Comparison of ENCODE assay signal across 7 cellular contexts in the genomic region with DNA sequence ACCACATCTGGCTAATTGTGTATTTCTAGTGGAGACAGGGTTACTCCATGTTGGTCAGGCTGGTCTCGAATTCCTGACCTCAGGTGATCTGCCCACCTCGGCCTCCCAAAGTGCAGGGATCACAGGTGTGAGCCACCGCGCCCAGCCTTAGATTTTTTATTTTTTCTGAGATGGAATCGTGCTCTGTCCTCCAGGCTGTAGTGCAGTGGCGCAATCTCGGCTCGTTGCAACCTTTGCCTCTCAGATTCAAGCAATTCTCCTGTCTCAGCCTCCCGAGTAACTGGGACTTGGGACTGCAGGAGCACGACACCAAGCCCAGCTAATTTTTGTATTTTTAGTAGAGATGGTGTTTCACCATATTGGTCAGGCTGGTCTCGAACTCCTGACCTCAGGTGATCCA. TPM values are rescaled to one million over a fixed set of nuclear protein-coding genes. Genes with fewer than 3 reads are reported as not detected.
A peak's percentile ranks its signal among the peaks of the same experiment; 100 is the strongest.
DNase-seq lines count a peak whose midpoint lies in the region; ATAC-seq and TF ChIP-seq lines count a peak whose summit lies in the region.
"Not testable (repeated sequence)": the region's sequence is repeated elsewhere in the genome, so short reads cannot be mapped to it uniquely, and the experiment has no call there.

No MANE protein-coding gene starts in this region.

- H2BK20ac ChIP-seq in IMR-90 (ENCODE audit: low read depth, low read length) = peak overlapping the region; percentile 97

- H2BK5ac ChIP-seq in IMR-90 (ENCODE audit: low read depth, low read length, poor library complexity, severe bottlenecking) = peak overlapping the region; percentile 97

- H3K9me1 ChIP-seq in IMR-90 (ENCODE audit: insufficient read depth, low read length) = peaks cover 12% of the 10 kb centered on the region

- not testable (repeated sequence) for TF ChIP-seq EP300 in gastroesophageal sphincter (IDR thresholded peaks at IDR 0.05)

- WGBS in IMR-90 (ENCODE audit: extremely low coverage in 2 of 2, insufficient read length in 1 of 2), 2 experiments = 82% methylated on average over 2 of the region's 11 CpGs; no CpG with 5 or more reads in 1 of the 2 experiments
- 75 to 82% methylated on average over 11 of the region's 11 CpGs for WGBS in body of pancreas, 2 donors
- 67% methylated on average over 7 of the region's 11 CpGs; no CpG with 5 or more reads in 1 of the 2 donors for WGBS in gastroesophageal sphincter (ENCODE audit: low coverage in 1 of 2), 2 donors

- H3K4me3 ChIP-seq in IMR-90 (ENCODE audit: insufficient read depth, low read depth, low read length); body of pancreas; gastroesophageal sphincter; lower lobe of right lung; osteoblast (ENCODE audit: insufficient read depth, low read length); thoracic aorta; uterus: not testable (repeated sequence)

- H4K91ac ChIP-seq in IMR-90 (ENCODE audit: insufficient read depth, low read depth, low read length) = peak overlapping the region; percentile 91; the same call in 1 of the 2 replicates

- not testable (repeated sequence) for H3K79me1 ChIP-seq in IMR-90 (ENCODE audit: low read depth in 1 of 2, low read length in 2 of 2)

- H2AFZ ChIP-seq in IMR-90 (replicated peaks; ENCODE audit: low read length, poor library complexity); osteoblast (ENCODE audit: low read length): not testable (repeated sequence)

- intact Hi-C loops in IMR-90 (cut with micrococcal nuclease); body of pancreas (cut with DNase I); lower lobe of right lung (cut with DNase I); uterus (cut with DNase I; ENCODE audit: low total_unique reads): not testable (repeated sequence)

- not testable (repeated sequence) for H3K56ac ChIP-seq in IMR-90 (ENCODE audit: extremely low read depth, insufficient read depth, low read length)

- dilution Hi-C loops in IMR-90 (cut with HindIII; ENCODE audit: low sequenced_read_pairs, unreplicated experiment) = not testable (repeated sequence)

- H3K9ac ChIP-seq in IMR-90 (ENCODE audit: low read depth, low read length) = not testable (repeated sequence)

- not testable (repeated sequence) for H3K14ac ChIP-seq in IMR-90 (replicated peaks; ENCODE audit: low read depth, low read length)

- H2BK120ac ChIP-seq in IMR-90 (ENCODE audit: low read depth, low read length) = peak overlapping the region; percentile 83; the same call in 1 of the 2 replicates

- not testable (repeated sequence) for DNase-seq in IMR-90; body of pancreas; osteoblast (ENCODE audit: insufficient read length, low spot score, missing footprints); thoracic aorta (ENCODE audit: low spot score); uterus
- DNase-seq in lower lobe of right lung = peak; percentile 55

- H3K9me3 ChIP-seq in IMR-90 (ENCODE audit: control insufficient read depth, insufficient read depth, low read length); body of pancreas; gastroesophageal sphincter; lower lobe of right lung; osteoblast (ENCODE audit: low read depth, low read length); thoracic aorta; uterus: not testable (repeated sequence)

- peak overlapping the region; percentile 100 for H4K5ac ChIP-seq in IMR-90 (ENCODE audit: low read depth, low read length)

- not testable (repeated sequence) for TF ChIP-seq POLR2A in IMR-90 (IDR thresholded peaks at IDR 0.05; ENCODE audit: low read depth, low read length); body of pancreas (IDR thresholded peaks at IDR 0.05); gastroesophageal sphincter (IDR thresholded peaks at IDR 0.05); uterus (IDR thresholded peaks at IDR 0.05)

- H3K27ac ChIP-seq in IMR-90 (ENCODE audit: insufficient read depth, low read length) (peak overlapping the region; percentile 76; the same call in 1 of the 2 replicates), body of pancreas (peak overlapping the region in 3 of 4 donors; percentile 12 to 45 (median 37)), gastroesophageal sphincter (peak overlapping the region in 3 of 4 donors; percentile 35 to 63 (median 46)), lower lobe of right lung (peak overlapping the region; percentile 77), osteoblast (ENCODE audit: low read depth, low read length) (peak overlapping the region; percentile 80), thoracic aorta (peak overlapping the region; percentile 77 to 90), uterus (peak overlapping the region; percentile 52 to 58)

- H4K20me1 ChIP-seq in IMR-90 (ENCODE audit: insufficient read depth, low read length); osteoblast (ENCODE audit: insufficient read depth, low read length): not testable (repeated sequence)

- H3K4ac ChIP-seq in IMR-90 (ENCODE audit: low read depth, low read length) = peak overlapping the region; percentile 83; the same call in 1 of the 2 replicates

- TF ChIP-seq CTCF in IMR-90 (conservative IDR thresholded peaks at IDR 0.05; ENCODE audit: low read depth, low read length); body of pancreas (IDR thresholded peaks at IDR 0.05); gastroesophageal sphincter (IDR thresholded peaks at IDR 0.05); lower lobe of right lung (IDR thresholded peaks at IDR 0.05); osteoblast (IDR thresholded peaks at IDR 0.05; ENCODE audit: extremely low read depth, low read depth, low read length); thoracic aorta (IDR thresholded peaks at IDR 0.05); uterus (IDR thresholded peaks at IDR 0.05): not testable (repeated sequence)

- BruUV-seq in IMR-90 (replicated peaks; lab: Mats Ljungman, UMichigan) = not testable (repeated sequence)

- peak overlapping the region; percentile 99 for H3K18ac ChIP-seq in IMR-90 (ENCODE audit: low read depth, low read length)

- H2AK9ac ChIP-seq in IMR-90 (replicated peaks; ENCODE audit: low read depth, low read length, poor library complexity) = not testable (repeated sequence)

- H3K36me3 ChIP-seq in IMR-90 (ENCODE audit: control insufficient read depth, insufficient read depth, low read length); body of pancreas (replicated peaks in 1 of 2; ENCODE audit: insufficient read depth in 1 of 2, low read depth in 2 of 2); gastroesophageal sphincter; lower lobe of right lung; osteoblast (ENCODE audit: insufficient read depth, low read length); thoracic aorta; uterus: not testable (repeated sequence)

- CTCF ChIA-PET in IMR-90 (lab: Yijun Ruan, JAX) = interaction anchor here (0.8 kb wide), 1 partner anchor 57 kb away, joined by 3 read pairs; no protein-coding TSS in a partner anchor

- not testable (repeated sequence) for ATAC-seq in IMR-90 (ENCODE audit: low read depth); body of pancreas; gastroesophageal sphincter; lower lobe of right lung; thoracic aorta (ENCODE audit: insufficient number of reproducible peaks, low FRiP score, low read depth)

- in situ Hi-C loops in IMR-90 (cut with MboI; ENCODE audit: low sequenced_read_pairs) = not testable (repeated sequence)

- H2BK15ac ChIP-seq in IMR-90 (ENCODE audit: low read depth, low read length) = peak overlapping the region; percentile 95; the same call in 1 of the 3 replicates

- peak overlapping the region; percentile 3 to 89; a peak in 2 of 4 replicates for H4K8ac ChIP-seq in IMR-90 (ENCODE audit: low read depth in 2 of 2, low read length in 2 of 2)

- not testable (repeated sequence) for TF ChIP-seq RAD21 in IMR-90 (IDR thresholded peaks at IDR 0.05; ENCODE audit: low read length)

- H3K4me1 ChIP-seq in IMR-90 (ENCODE audit: control insufficient read depth, insufficient read depth, low read length) (peaks cover 13% of the 10 kb centered on the region), gastroesophageal sphincter (peaks cover 0 to 11% (median 0%) of the 10 kb centered on the region in 3 donors), lower lobe of right lung (peaks cover 44% of the 10 kb centered on the region), osteoblast (ENCODE audit: insufficient read depth, low read length) (peaks cover 33% of the 10 kb centered on the region), thoracic aorta (ENCODE audit: control insufficient read depth in 1 of 2, low read depth in 2 of 2) (peaks cover 32 to 38% of the 10 kb centered on the region in 2 donors)
- not testable (repeated sequence) for H3K4me1 ChIP-seq in body of pancreas, uterus

- H3K27me3 ChIP-seq in IMR-90 (ENCODE audit: control insufficient read depth, insufficient read depth, low read length); body of pancreas; gastroesophageal sphincter; lower lobe of right lung (ENCODE audit: low read depth); osteoblast (ENCODE audit: insufficient read depth, low read length); thoracic aorta (replicated peaks; ENCODE audit: insufficient read depth); uterus: not testable (repeated sequence)

- not testable (repeated sequence) for H3K79me2 ChIP-seq in osteoblast (ENCODE audit: insufficient read depth, low read length)

- H3K4me2 ChIP-seq in IMR-90 (ENCODE audit: low read depth, low read length); osteoblast (ENCODE audit: insufficient read depth, low read length): not testable (repeated sequence)

- H3K23ac ChIP-seq in IMR-90 (ENCODE audit: low read depth, low read length) = not testable (repeated sequence)

- POLR2A ChIA-PET in IMR-90 (lab: Charles Lee; ENCODE audit: unreplicated experiment) = interaction anchor here (0.6 kb wide), 2 partner anchors 91 to 298 kb away, joined by 3 read pairs; no protein-coding TSS in a partner anchor

- 0 out of 2 replicates have a peak overlapping the region, but pooled peaks have one; percentile 33 for H2AK5ac ChIP-seq in IMR-90 (ENCODE audit: low read depth, low read length)

RNA-seq across cellular contexts. Expression of a gene that starts 5.8 kb away (rescaled TPM):
- total RNA-seq in IMR-90 (2012; rRNA removed) (327 and 441 TPM in 2 replicates), body of pancreas (100 to 1,000 TPM; 150 to 243 TPM), gastroesophageal sphincter (100 to 1,000 TPM; 140 to 241 (median 162) TPM), lower lobe of right lung (286 TPM), osteoblast (306 and 314 TPM in 2 replicates), thoracic aorta (100 to 1,000 TPM; 258 to 342 TPM), uterus (100 to 1,000 TPM; 206 to 389 (median 287) TPM)
- polyA plus RNA-seq in IMR-90 (2012; rRNA removed) = 244 and 254 TPM in 2 replicates
- 142 and 290 TPM in 2 replicates for polyA plus RNA-seq in IMR-90 (2012; cell fraction: cytosol; rRNA removed)
- polyA plus RNA-seq in IMR-90 (2012; cell fraction: nucleus; rRNA removed; ENCODE audit: low replicate concordance) = 69.6 and 90.7 TPM in 2 replicates

RNA-seq across cellular contexts. Expression of a gene that starts 55.3 kb away (rescaled TPM):
- total RNA-seq in IMR-90 (2012; rRNA removed) (22.9 and 31.4 TPM in 2 replicates), body of pancreas (10 to 100 TPM; 26.4 to 38.4 TPM), gastroesophageal sphincter (10 to 100 TPM; 34.2 to 95.4 (median 85.9) TPM), lower lobe of right lung (97.7 TPM), osteoblast (42.7 and 44.5 TPM in 2 replicates), thoracic aorta (10 to 100 TPM; 51.3 to 65.3 TPM), uterus (100 to 1,000 TPM in 1 of 4 donors, 10 to 100 TPM in 3; 51.2 to 115 (median 71.4) TPM)
- polyA plus RNA-seq in IMR-90 (2012; rRNA removed) = 18.8 and 23.2 TPM in 2 replicates
- polyA plus RNA-seq in IMR-90 (2012; cell fraction: cytosol; rRNA removed) = 13.8 and 26.9 TPM in 2 replicates
- 42.3 and 45.3 TPM in 2 replicates for polyA plus RNA-seq in IMR-90 (2012; cell fraction: nucleus; rRNA removed; ENCODE audit: low replicate concordance)
